Comparison of ENCODE assay signal across 27 cellular contexts in genomic region chr15:80138962-80139361, GRCh38. TPM values are rescaled to one million over a fixed set of nuclear protein-coding genes. Genes with fewer than 3 reads are reported as not detected.
A peak's percentile ranks its signal among the peaks of the same experiment; 100 is the strongest.
DNase-seq lines count a peak whose midpoint lies in the region; ATAC-seq, FAIRE-seq and TF ChIP-seq lines count a peak whose summit lies in the region.
"Had no signal": no experiment of that assay in that cellular context is flagged by ENCODE, and none has a peak within 500 bp of the region (broad histone marks: within the 10 kb centered on the region; RNA-seq: fewer than 3 reads in every experiment).

No MANE protein-coding gene starts in this region.

- H3K27ac Mint-ChIP-seq in astrocyte (ENCODE audit: unreplicated experiment) = no peak overlapping the region
- H3K27ac Mint-ChIP-seq in dendritic cell treated with granulocyte-macrophage colony-stimulating factor and Interleukin-4, amounts not matched to agents 40 ng/mL and 50 ng/mL, for 4 days = peak overlapping the region; percentile 25
- H3K27ac Mint-ChIP-seq in stimulated activated effector memory CD8-positive, alpha-beta T cell treated with anti-CD3 and anti-CD28 coated beads, Interleukin-12 subunit alpha, Interleukin-12 subunit beta, amount 100 ng/mL, for 72 hours = peak overlapping the region; percentile 30
- H3K27ac Mint-ChIP-seq: CD14-positive monocyte; CD4-positive, CD25-positive, alpha-beta regulatory T cell had no signal

- TF ChIP-seq POLR2A in A549 (IDR thresholded peaks at IDR 0.05; ENCODE audit: low read length) = no peak

- no peak overlapping the region for H2AFZ ChIP-seq in astrocyte (ENCODE audit: low read depth, low read length)

- CTCF ChIA-PET in A549 (lab: Yijun Ruan, JAX) = interaction anchor here (1.6 kb wide), 1 partner anchor 11 kb away, joined by 8 read pairs; no protein-coding TSS in a partner anchor

- H3K36me3 ChIP-seq in astrocyte (ENCODE audit: insufficient read depth, low read length) = peaks cover 7% of the 10 kb centered on the region

- FAIRE-seq in A549 (lab: Jason Lieb, UNC) = peak; percentile 49
- FAIRE-seq in astrocyte (lab: Jason Lieb, UNC) = peak; percentile 62
- FAIRE-seq: A204.1, GM12878, GM12892, GM18507 had no signal

- DNase-seq in A549 (ENCODE audit: low read depth in 1 of 2, low spot score in 1 of 2) = no peak
- no peak for DNase-seq in astrocyte (ENCODE audit: low read depth)
- DNase-seq in stimulated activated effector memory CD8-positive, alpha-beta T cell treated with anti-CD3 and anti-CD28 coated beads, Interleukin-12 subunit alpha, Interleukin-12 subunit beta, amount 100 ng/mL, for 72 hours (ENCODE audit: low spot score in 2 of 2) = no peak
- no peak for DNase-seq in activated CD4-positive, alpha-beta T cell treated with anti-CD3 and anti-CD28 coated beads for 1 hour
- no peak for DNase-seq in left cardiac atrium
- DNase-seq: 8988T; BE2C; C1 segment of cervical spinal cord; CD4-positive, alpha-beta memory T cell; CD4-positive, CD25-positive, alpha-beta regulatory T cell; CD8-positive, alpha-beta memory T cell; COR-L47; DMS 273 treated with DMSO at 0.1 percent for 48 hours; DMS153; DMS53; DMS79; DND-41; EL; GDM1 had no signal

- TF ChIP-seq EP300 in A549 (IDR thresholded peaks at IDR 0.05) = no peak

- H3K36me3 Mint-ChIP-seq in astrocyte (ENCODE audit: low read depth, unreplicated experiment) = peaks cover 8% of the 10 kb centered on the region
- peaks cover 40% of the 10 kb centered on the region for H3K36me3 Mint-ChIP-seq in dendritic cell treated with granulocyte-macrophage colony-stimulating factor and Interleukin-4, amounts not matched to agents 40 ng/mL and 50 ng/mL, for 4 days (ENCODE audit: low read depth)
- H3K36me3 Mint-ChIP-seq in stimulated activated effector memory CD8-positive, alpha-beta T cell treated with anti-CD3 and anti-CD28 coated beads, Interleukin-12 subunit alpha, Interleukin-12 subunit beta, amount 100 ng/mL, for 72 hours = peaks cover 46% of the 10 kb centered on the region

- H3K27me3 Mint-ChIP-seq in astrocyte (ENCODE audit: low read depth, unreplicated experiment) = no peaks in the 10 kb centered on the region
- no peaks in the 10 kb centered on the region for H3K27me3 Mint-ChIP-seq in dendritic cell treated with granulocyte-macrophage colony-stimulating factor and Interleukin-4, amounts not matched to agents 40 ng/mL and 50 ng/mL, for 4 days
- H3K27me3 Mint-ChIP-seq: CD4-positive, alpha-beta memory T cell; CD4-positive, CD25-positive, alpha-beta regulatory T cell; CD8-positive, alpha-beta memory T cell had no signal

- H3K79me2 ChIP-seq in astrocyte (ENCODE audit: insufficient read depth, low read length) = no peaks in the 10 kb centered on the region

- H3K27ac ChIP-seq in A549 (no peak overlapping the region), astrocyte (ENCODE audit: low read depth, low read length) (no peak overlapping the region)
- H3K27ac ChIP-seq: BLaER1 had no signal

- no peak for ATAC-seq in A549
- ATAC-seq in stimulated activated effector memory CD8-positive, alpha-beta T cell treated with anti-CD3 and anti-CD28 coated beads, Interleukin-12 subunit alpha, Interleukin-12 subunit beta, amount 100 ng/mL, for 72 hours = no peak
- no peak for ATAC-seq in HG02870 (IDR thresholded peaks at IDR 0.05; ENCODE audit: unreplicated experiment)
- no peak for ATAC-seq in left cardiac atrium
- ATAC-seq: GM12878 had no signal

- no peak overlapping the region for H3K4me2 ChIP-seq in A549
- no peak overlapping the region for H3K4me2 ChIP-seq in astrocyte (ENCODE audit: low read length)
- H3K4me2 ChIP-seq: BLaER1 had no signal

- POLR2A ChIA-PET in A549 (lab: Yijun Ruan, JAX) = no interaction called here

- TF ChIP-seq RAD21 in A549 (conservative IDR thresholded peaks at IDR 0.05 in 1 of 2, IDR thresholded peaks at IDR 0.05 in 1 of 2) = no peak

- no peaks in the 10 kb centered on the region for H4K20me1 ChIP-seq in astrocyte (ENCODE audit: insufficient read depth, low read length)
- H4K20me1 ChIP-seq: BLaER1 had no signal

- no peaks in the 10 kb centered on the region for H3K27me3 ChIP-seq in astrocyte (ENCODE audit: insufficient read depth, low read length)
- H3K27me3 ChIP-seq: BE2C, BLaER1 had no signal

- intact Hi-C loops in dendritic cell treated with granulocyte-macrophage colony-stimulating factor and Interleukin-4, amounts not matched to agents 40 ng/mL and 50 ng/mL, for 4 days (cut with micrococcal nuclease) = no loop called here
- intact Hi-C loops in left cardiac atrium (cut with DNase I) = no loop called here

- WGBS in A549 (ENCODE audit: missing lambda C conversion rate) = 87% methylated on average over 3 of the region's 3 CpGs

- no peaks in the 10 kb centered on the region for H3K9me3 Mint-ChIP-seq in astrocyte (ENCODE audit: unreplicated experiment)
- no peaks in the 10 kb centered on the region for H3K9me3 Mint-ChIP-seq in dendritic cell treated with granulocyte-macrophage colony-stimulating factor and Interleukin-4, amounts not matched to agents 40 ng/mL and 50 ng/mL, for 4 days
- H3K9me3 Mint-ChIP-seq in stimulated activated effector memory CD8-positive, alpha-beta T cell treated with anti-CD3 and anti-CD28 coated beads, Interleukin-12 subunit alpha, Interleukin-12 subunit beta, amount 100 ng/mL, for 72 hours = no peaks in the 10 kb centered on the region
- H3K9me3 Mint-ChIP-seq: CD4-positive, alpha-beta memory T cell; CD8-positive, alpha-beta memory T cell had no signal

- no peak overlapping the region for H3K9ac ChIP-seq in astrocyte (ENCODE audit: low read length)
- H3K9ac ChIP-seq: BLaER1 had no signal

- H3K4me1 Mint-ChIP-seq in astrocyte (ENCODE audit: low read depth, unreplicated experiment) = no peaks in the 10 kb centered on the region
- H3K4me1 Mint-ChIP-seq in dendritic cell treated with granulocyte-macrophage colony-stimulating factor and Interleukin-4, amounts not matched to agents 40 ng/mL and 50 ng/mL, for 4 days (ENCODE audit: low read depth) = peaks cover 27% of the 10 kb centered on the region
- no peaks in the 10 kb centered on the region for H3K4me1 Mint-ChIP-seq in stimulated activated effector memory CD8-positive, alpha-beta T cell treated with anti-CD3 and anti-CD28 coated beads, Interleukin-12 subunit alpha, Interleukin-12 subunit beta, amount 100 ng/mL, for 72 hours
- H3K4me1 Mint-ChIP-seq: CD4-positive, alpha-beta memory T cell; CD8-positive, alpha-beta memory T cell had no signal

- TF ChIP-seq CTCF in A549 (IDR thresholded peaks at IDR 0.05) = no peak
- TF ChIP-seq CTCF in astrocyte (IDR thresholded peaks at IDR 0.05; ENCODE audit: insufficient read depth, low read depth, low read length) = no peak

- no peak overlapping the region for H3K4me3 Mint-ChIP-seq in astrocyte (ENCODE audit: unreplicated experiment)
- no peak overlapping the region for H3K4me3 Mint-ChIP-seq in dendritic cell treated with granulocyte-macrophage colony-stimulating factor and Interleukin-4, amounts not matched to agents 40 ng/mL and 50 ng/mL, for 4 days
- H3K4me3 Mint-ChIP-seq in stimulated activated effector memory CD8-positive, alpha-beta T cell treated with anti-CD3 and anti-CD28 coated beads, Interleukin-12 subunit alpha, Interleukin-12 subunit beta, amount 100 ng/mL, for 72 hours = no peak overlapping the region
- H3K4me3 Mint-ChIP-seq: CD14-positive monocyte; CD4-positive, alpha-beta memory T cell; CD4-positive, CD25-positive, alpha-beta regulatory T cell; CD8-positive, alpha-beta memory T cell had no signal

- H3K4me1 ChIP-seq in A549 (peaks cover 4% of the 10 kb centered on the region; the same call in 1 of the 3 replicates), astrocyte (ENCODE audit: insufficient read depth, low read length) (no peaks in the 10 kb centered on the region)
- H3K4me1 ChIP-seq: BE2C, BLaER1 had no signal

- H3K4me3 ChIP-seq in A549 (no peak overlapping the region), astrocyte (ENCODE audit: insufficient read depth, low read depth, low read length) (no peak overlapping the region)
- H3K4me3 ChIP-seq: BLaER1, GM12878 had no signal

- H3K9me3 ChIP-seq in A549 = no peaks in the 10 kb centered on the region
- H3K9me3 ChIP-seq in astrocyte (ENCODE audit: insufficient read depth, low read depth, low read length) = no peaks in the 10 kb centered on the region
- H3K9me3 ChIP-seq: BE2C, BLaER1 had no signal

TF ChIP-seq in A549, 52 proteins besides CTCF, POLR2A, EP300 and RAD21 (continues in another document):
- TF ChIP-seq HOXA7 (CRISPR knock-in tag; IDR thresholded peaks at IDR 0.05) = no peak
- no peak for TF ChIP-seq ZNF302 (CRISPR knock-in tag; IDR thresholded peaks at IDR 0.05)
- TF ChIP-seq ESRRA (IDR thresholded peaks at IDR 0.05; ENCODE audit: borderline replicate concordance, low read length) = no peak
- TF ChIP-seq FOSB (CRISPR knock-in tag; IDR thresholded peaks at IDR 0.05) = no peak
- no peak for TF ChIP-seq MYC (IDR thresholded peaks at IDR 0.05; ENCODE audit: borderline replicate concordance, low read length)
- no peak for TF ChIP-seq CBX8 (IDR thresholded peaks at IDR 0.05)

RNA-seq across cellular contexts. Expression of gene FAH, which starts 13.8 kb away (rescaled TPM):
- polyA plus RNA-seq in A549 (2011; rRNA removed) (31.8 and 31.9 TPM in 2 replicates), A549 (2017; fragmentation: RNase III; extraction: RNeasy Plus Mini Kit Qiagen cat#74134 plus additional on column Dnase treatment) (27.3 to 32.9 TPM (median 27.6 TPM) in 3 replicates)
- polyA plus RNA-seq in A549 (2012; cell fraction: cytosol; rRNA removed) = 34.9 and 37.7 TPM in 2 replicates
- polyA plus RNA-seq in A549 (2012; cell fraction: nucleus; rRNA removed) = 36.1 and 37.1 TPM in 2 replicates
- polyA minus RNA-seq in A549 (2011; rRNA and poly(A)+ RNA removed) = 66.2 and 77.1 TPM in 2 replicates
- total RNA-seq in astrocyte (21.9 and 24.9 TPM in 2 replicates), left cardiac atrium (10 to 100 TPM; 41.0 to 46.7 TPM)
